Comparison of ENCODE assay signal across 8 cellular contexts in the genomic region with DNA sequence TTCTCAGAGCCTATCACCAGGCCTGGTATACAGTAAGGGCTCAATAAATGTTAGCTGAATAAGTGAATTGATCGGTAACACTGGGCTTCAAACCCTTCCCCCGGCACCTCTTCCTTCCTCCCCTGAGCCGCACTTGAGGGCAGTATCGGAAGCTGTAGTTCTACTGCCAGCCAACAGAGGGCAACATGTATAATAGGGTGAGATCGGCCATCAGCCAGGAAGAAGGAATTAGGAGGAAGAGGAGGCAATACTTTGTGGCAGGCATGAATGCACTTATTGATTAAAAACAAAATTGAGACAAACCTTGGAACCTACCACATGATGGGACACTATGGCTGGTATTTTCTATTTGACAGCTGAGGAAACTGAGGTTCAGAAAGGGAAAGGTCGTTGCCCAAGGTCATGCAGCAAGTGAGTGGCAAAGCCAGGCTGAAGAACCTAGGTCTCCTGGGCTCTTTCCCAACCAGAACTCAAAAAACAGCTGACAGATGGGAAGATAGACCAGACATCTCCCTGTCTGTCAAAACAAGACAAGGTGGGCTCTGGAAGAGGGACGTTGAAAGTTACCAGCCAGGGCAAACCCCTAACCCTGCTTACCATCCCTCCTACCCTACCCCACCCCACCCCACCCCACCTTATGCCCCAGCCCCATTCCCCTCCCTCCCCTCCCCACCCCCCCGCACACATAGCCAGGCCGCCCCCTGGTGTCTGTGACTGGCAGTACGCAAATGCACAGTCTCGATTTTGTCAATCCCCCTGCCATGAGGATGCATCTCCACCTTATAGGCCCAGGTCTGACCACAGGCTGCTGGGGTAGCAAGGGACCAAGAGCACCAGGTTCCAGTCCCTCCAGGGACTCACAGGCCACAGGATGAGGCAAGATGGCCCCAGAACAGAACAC.
DNase-seq lines count a peak whose midpoint lies in the region; ATAC-seq and TF ChIP-seq lines count a peak whose summit lies in the region.

No MANE protein-coding gene starts in this region.

- DNase-seq in Right ventricle myocardium superior = peak; percentile 43
- no peak for DNase-seq in cardiac septum (ENCODE audit: low spot score)
- DNase-seq in OCI-M1 (lab: John Stamatoyannopoulos, UW) = peak; percentile 69
- DNase-seq in activated T-cell treated with anti-CD3 and anti-CD28 coated beads, Interleukin-2, amount 50 U/mL, for 24 hours = peak; percentile 82
- no peak for DNase-seq in fibroblast of pulmonary artery (ENCODE audit: low read depth)
- DNase-seq in stimulated activated CD4-positive, alpha-beta T cell treated with anti-CD3 and anti-CD28 coated beads, Interleukin-12 subunit alpha, Interleukin-12 subunit beta, amount 100 ng/mL, for 48 hours (ENCODE audit: low read depth in 2 of 3, low spot score in 1 of 3) = peak; percentile 45 to 68 (median 61)
- DNase-seq in cerebellar nuclear complex (lab: John Stamatoyannopoulos, UW) = no peak
- no peak for DNase-seq in occipital lobe (lab: John Stamatoyannopoulos, UW)

- peak overlapping the region; percentile 76 for H3K27ac Mint-ChIP-seq in activated T-cell treated with anti-CD3 and anti-CD28 coated beads, Interleukin-2, amount 50 U/mL, for 24 hours

- no peak overlapping the region for H3K4me3 Mint-ChIP-seq in activated T-cell treated with anti-CD3 and anti-CD28 coated beads, Interleukin-2, amount 50 U/mL, for 24 hours

- peaks cover 19% of the 10 kb centered on the region for H3K4me1 Mint-ChIP-seq in activated T-cell treated with anti-CD3 and anti-CD28 coated beads, Interleukin-2, amount 50 U/mL, for 24 hours (ENCODE audit: low read depth)

- no peaks in the 10 kb centered on the region for H3K27me3 Mint-ChIP-seq in activated T-cell treated with anti-CD3 and anti-CD28 coated beads, Interleukin-2, amount 50 U/mL, for 24 hours

- TF ChIP-seq CTCF in fibroblast of pulmonary artery (IDR thresholded peaks at IDR 0.05; ENCODE audit: low read length, missing control alignments) = peak; percentile 80

- no peak for ATAC-seq in Right ventricle myocardium superior (ENCODE audit: poor library complexity)

- intact Hi-C loops in Right ventricle myocardium superior (cut with DNase I) = no loop called here
- intact Hi-C loops in cardiac septum (cut with DNase I) = loop anchor here (5.0 kb wide), 3 partner anchors 65 to 190 kb away; a partner anchor contains a TSS

- no peak overlapping the region for H3K4me3 ChIP-seq in fibroblast of pulmonary artery (replicated peaks; ENCODE audit: low read depth, low read length)

- peaks cover 2% of the 10 kb centered on the region for H3K36me3 Mint-ChIP-seq in activated T-cell treated with anti-CD3 and anti-CD28 coated beads, Interleukin-2, amount 50 U/mL, for 24 hours (ENCODE audit: low read depth)

- H3K9me3 Mint-ChIP-seq in activated T-cell treated with anti-CD3 and anti-CD28 coated beads, Interleukin-2, amount 50 U/mL, for 24 hours = no peaks in the 10 kb centered on the region

Comparison
In these comparisons a context has a peak if more than half of its experiments do, and no peak if none do; other contexts are left out.
1. DNase-seq: peak in Right ventricle myocardium superior (single experiment), OCI-M1 (single experiment), activated T-cell treated with anti-CD3 and anti-CD28 coated beads, Interleukin-2, amount 50 U/mL, for 24 hours (single experiment) and stimulated activated CD4-positive, alpha-beta T cell treated with anti-CD3 and anti-CD28 coated beads, Interleukin-12 subunit alpha, Interleukin-12 subunit beta, amount 100 ng/mL, for 48 hours (3 of 3); none in cardiac septum (single experiment), fibroblast of pulmonary artery (single experiment), cerebellar nuclear complex (0 of 2) and occipital lobe (single experiment).